Comparison of ENCODE assay signal across 11 cellular contexts in genomic region chr1:168148916-168149315, GRCh38. TPM values are rescaled to one million over a fixed set of nuclear protein-coding genes. Genes with fewer than 3 reads are reported as not detected.
DNase-seq lines count a peak whose midpoint lies in the region; ATAC-seq lines count a peak whose summit lies in the region.
"Had no signal": no experiment of that assay in that cellular context is flagged by ENCODE, and none has a peak within 500 bp of the region (broad histone marks: within the 10 kb centered on the region; RNA-seq: fewer than 3 reads in every experiment).

No MANE protein-coding gene starts in this region.

- peak overlapping the region; percentile 26 for H3K27ac ChIP-seq in ACC112 (ENCODE audit: low read depth, low read length)
- H3K27ac ChIP-seq: C4-2B had no signal

- peaks cover 2% of the 10 kb centered on the region for H3K4me1 ChIP-seq in ACC112 (ENCODE audit: control insufficient read depth, insufficient read depth, low read length, unreplicated experiment)

- POLR2A ChIA-PET in T-cell (lab: Charles Lee), result no interaction called here

- peak; percentile 66 for ATAC-seq in GM18873 (IDR thresholded peaks at IDR 0.05; ENCODE audit: low FRiP score, unreplicated experiment)
- ATAC-seq in HG02973 (IDR thresholded peaks at IDR 0.05; ENCODE audit: unreplicated experiment), result peak; percentile 77
- no peak for ATAC-seq in T-cell (replicated peaks in 1 of 4)
- ATAC-seq in HG02798 (IDR thresholded peaks at IDR 0.05; ENCODE audit: poor library complexity, unreplicated experiment), result no peak
- ATAC-seq: natural killer cell had no signal

- H3K9me3 Mint-ChIP-seq in T-cell, result no peaks in the 10 kb centered on the region
- H3K9me3 Mint-ChIP-seq: natural killer cell had no signal

- H3K27me3 Mint-ChIP-seq in T-cell, result peaks cover 0 to 3% of the 10 kb centered on the region in 2 donors

- no peaks in the 10 kb centered on the region for H3K36me3 Mint-ChIP-seq in T-cell
- H3K36me3 Mint-ChIP-seq: natural killer cell had no signal

- peak overlapping the region; percentile 25 to 44 for H3K27ac Mint-ChIP-seq in T-cell
- H3K27ac Mint-ChIP-seq: natural killer cell had no signal

- H3K4me1 Mint-ChIP-seq in T-cell, result peaks cover 7 to 17% (median 15%) of the 10 kb centered on the region in 3 donors

- no peak for DNase-seq in T-cell
- no peak for DNase-seq in cortex of kidney (lab: John Stamatoyannopoulos, UW)
- no peak for DNase-seq in NCI-H1092 (lab: John Stamatoyannopoulos, UW)
- no peak for DNase-seq in kidney tubule cell (ENCODE audit: low spot score)
- DNase-seq: natural killer cell; stimulated activated CD4-positive, alpha-beta T cell treated with anti-CD3 and anti-CD28 coated beads, Interleukin-1b, Interleukin-23, amount 100 ng/mL, for 48 hours had no signal

- peak overlapping the region; percentile 98 for H2AFZ ChIP-seq in ACC112 (ENCODE audit: low read length, unreplicated experiment)

- H3K4me3 Mint-ChIP-seq in T-cell, result no peak overlapping the region
- H3K4me3 Mint-ChIP-seq: natural killer cell had no signal

- CTCF ChIA-PET in T-cell (lab: Charles Lee), result no interaction called here

- H3K36me3 ChIP-seq in ACC112 (ENCODE audit: insufficient read depth, low read length), result no peaks in the 10 kb centered on the region

- no peaks in the 10 kb centered on the region for H3K79me2 ChIP-seq in ACC112 (ENCODE audit: control insufficient read depth, insufficient read depth, low read length, unreplicated experiment)

- H3K27me3 ChIP-seq in ACC112 (ENCODE audit: insufficient read depth, low read length), result no peaks in the 10 kb centered on the region

- H3K4me3 ChIP-seq in ACC112 (ENCODE audit: low read depth, low read length), result peak overlapping the region; percentile 63

RNA-seq across cellular contexts. Expression of gene GPR161, which starts 12.2 kb away (rescaled TPM):
- total RNA-seq in T-cell, result under 1 TPM; 0.09 to 0.39 (median 0.29) TPM
- total RNA-seq: natural killer cell had no signal

RNA-seq across cellular contexts. Expression of gene TIPRL, which starts 29.8 kb away (rescaled TPM):
- total RNA-seq in T-cell, result 10 to 100 TPM; 13.8 to 26.6 (median 22.3) TPM

Comparison
In these comparisons a context has a peak if more than half of its experiments do, and no peak if none do; other contexts are left out.
1. ATAC-seq: peak in GM18873 (single experiment) and HG02973 (single experiment); none in T-cell (0 of 4) and HG02798 (single experiment).